In the genomic region with DNA sequence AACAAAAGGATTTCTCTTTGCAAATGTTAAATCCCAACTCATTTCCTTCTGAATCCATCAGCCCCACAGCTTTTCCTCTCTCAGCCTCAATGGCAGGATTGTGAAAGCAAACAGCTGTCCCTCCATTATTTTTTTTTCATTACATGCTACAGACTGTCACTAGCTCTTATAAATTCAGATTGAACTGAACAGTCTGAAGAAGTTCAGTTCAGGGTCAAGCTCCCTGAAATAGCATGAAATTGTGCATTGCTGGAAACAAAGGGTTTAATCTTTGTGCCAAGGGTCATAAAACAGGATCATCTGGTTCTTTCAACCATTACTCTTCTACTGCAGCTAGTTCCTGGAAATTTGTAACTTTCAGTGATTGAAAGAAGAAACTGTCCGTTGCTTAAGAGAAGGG, we compare ENCODE assay signal across 15 cellular contexts.
DNase-seq lines count a peak whose midpoint lies in the region; FAIRE-seq and TF ChIP-seq lines count a peak whose summit lies in the region.
"Had no signal": no experiment of that assay in that cellular context is flagged by ENCODE, and none has a peak within 500 bp of the region (broad histone marks: within the 10 kb centered on the region; RNA-seq: fewer than 3 reads in every experiment).

No MANE protein-coding gene starts in this region.

- H3K27ac ChIP-seq in ascending aorta (no peak overlapping the region), substantia nigra (ENCODE audit: low read depth, low read length, poor library complexity, severe bottlenecking) (no peak overlapping the region)
- H3K27ac ChIP-seq: adrenal gland had no signal

- no peak overlapping the region for H3K4me3 ChIP-seq in ascending aorta
- H3K4me3 ChIP-seq: adrenal gland had no signal

- no peaks in the 10 kb centered on the region for H3K9me3 ChIP-seq in ascending aorta
- H3K9me3 ChIP-seq: adrenal gland had no signal

- H3K27me3 ChIP-seq in ascending aorta = no peaks in the 10 kb centered on the region
- H3K27me3 ChIP-seq: adrenal gland had no signal

- no peaks in the 10 kb centered on the region for H3K36me3 Mint-ChIP-seq in neural crest cell (ENCODE audit: low read depth)
- H3K36me3 Mint-ChIP-seq: naive thymus-derived CD4-positive, alpha-beta T cell had no signal

- H3K36me3 ChIP-seq in ascending aorta = no peaks in the 10 kb centered on the region
- H3K36me3 ChIP-seq: adrenal gland had no signal

- intact Hi-C loops in ascending aorta (cut with DNase I) = no loop called here

- TF ChIP-seq CTCF in neural crest cell (conservative IDR thresholded peaks at IDR 0.05) (no peak), ascending aorta (IDR thresholded peaks at IDR 0.05) (no peak)

- H3K4me3 Mint-ChIP-seq in neural crest cell = peak overlapping the region; percentile 36
- H3K4me3 Mint-ChIP-seq: effector memory CD8-positive, alpha-beta T cell; naive thymus-derived CD4-positive, alpha-beta T cell; stimulated activated naive CD8-positive, alpha-beta T cell treated with anti-CD3 and anti-CD28 coated beads, Interleukin-15, amount 100 ng/mL, for 72 hours had no signal

- H3K27ac Mint-ChIP-seq in neural crest cell (ENCODE audit: unreplicated experiment) = peak overlapping the region; percentile 8
- H3K27ac Mint-ChIP-seq: effector memory CD8-positive, alpha-beta T cell; naive thymus-derived CD4-positive, alpha-beta T cell; stimulated activated naive CD8-positive, alpha-beta T cell treated with anti-CD3 and anti-CD28 coated beads, Interleukin-15, amount 100 ng/mL, for 72 hours had no signal

- H3K9me3 Mint-ChIP-seq in neural crest cell = no peaks in the 10 kb centered on the region
- H3K9me3 Mint-ChIP-seq: stimulated activated naive CD8-positive, alpha-beta T cell treated with anti-CD3 and anti-CD28 coated beads, Interleukin-15, amount 100 ng/mL, for 72 hours had no signal

- FAIRE-seq in RCC 7860 (lab: Jason Lieb, UNC) = no peak

- peaks cover 41% of the 10 kb centered on the region for H3K4me1 Mint-ChIP-seq in neural crest cell
- H3K4me1 Mint-ChIP-seq: naive thymus-derived CD4-positive, alpha-beta T cell; stimulated activated naive CD8-positive, alpha-beta T cell treated with anti-CD3 and anti-CD28 coated beads, Interleukin-15, amount 100 ng/mL, for 72 hours had no signal

- H3K27me3 Mint-ChIP-seq in neural crest cell (ENCODE audit: low read depth) = no peaks in the 10 kb centered on the region
- H3K27me3 Mint-ChIP-seq: effector memory CD8-positive, alpha-beta T cell; naive thymus-derived CD4-positive, alpha-beta T cell; stimulated activated naive CD8-positive, alpha-beta T cell treated with anti-CD3 and anti-CD28 coated beads, Interleukin-15, amount 100 ng/mL, for 72 hours had no signal

- DNase-seq in DMS53 treated with DMSO at 0.1 percent for 48 hours (lab: John Stamatoyannopoulos, UW; ENCODE audit: unreplicated experiment) (peak; percentile 9), NCI-H1105 (lab: John Stamatoyannopoulos, UW) (peak; percentile 21), epidermal melanocyte (ENCODE audit: insufficient read length, low spot score) (peak; percentile 29), neural crest cell (ENCODE audit: low read depth, low spot score) (no peak), RCC 7860 (ENCODE audit: low spot score) (no peak), ascending aorta (ENCODE audit: low spot score in 2 of 2) (no peak), substantia nigra (lab: John Stamatoyannopoulos, UW) (no peak), NCI-H526 (lab: John Stamatoyannopoulos, UW) (no peak)
- DNase-seq: adrenal gland; effector memory CD8-positive, alpha-beta T cell; GOT3; naive thymus-derived CD4-positive, alpha-beta T cell; NCI-H524; stimulated activated naive CD8-positive, alpha-beta T cell treated with anti-CD3 and anti-CD28 coated beads, Interleukin-15, amount 100 ng/mL, for 72 hours; SW 1271 had no signal

- H3K4me1 ChIP-seq in ascending aorta = no peaks in the 10 kb centered on the region
- H3K4me1 ChIP-seq: adrenal gland had no signal

Comparison
In these comparisons a context has a peak if more than half of its experiments do, and no peak if none do; other contexts are left out.
1. DNase-seq: peak in DMS53 treated with DMSO at 0.1 percent for 48 hours (single experiment), NCI-H1105 (single experiment) and epidermal melanocyte (single experiment); none in neural crest cell (single experiment), RCC 7860 (single experiment), ascending aorta (0 of 2), substantia nigra (0 of 49) and NCI-H526 (0 of 2).